3 cellular contexts compared by ENCODE assay signal in the genomic region with DNA sequence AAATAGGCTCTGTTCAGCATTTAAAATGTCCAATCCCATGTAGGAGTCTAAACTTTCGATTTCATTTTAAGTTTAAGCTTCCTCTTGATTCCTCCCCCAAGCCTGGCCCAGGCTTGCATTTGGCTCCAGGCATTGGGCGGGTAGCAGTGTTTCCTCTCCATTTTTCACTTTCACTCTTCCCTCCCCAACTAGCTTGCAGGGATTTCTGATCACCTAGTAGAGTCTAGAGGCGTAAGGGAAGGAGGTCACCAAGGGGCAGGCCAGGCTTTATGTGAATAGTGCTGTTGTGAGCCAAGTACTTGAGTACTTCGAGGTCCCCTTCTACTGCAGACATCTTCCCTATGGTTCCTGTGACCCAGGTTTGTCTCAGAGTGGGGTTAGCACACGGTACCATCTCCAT. TPM values are rescaled to one million over a fixed set of nuclear protein-coding genes. Genes with fewer than 3 reads are reported as not detected.
"Had no signal": no experiment of that assay in that cellular context is flagged by ENCODE, and none has a peak within 500 bp of the region (broad histone marks: within the 10 kb centered on the region; RNA-seq: fewer than 3 reads in every experiment).

No MANE protein-coding gene starts in this region.

RNA-seq across cellular contexts. Expression of gene SYT15B, which starts 18.5 kb away (rescaled TPM):
- total RNA-seq: HepG2, HT1080, SK-MEL-5 had no signal
